ENCODE assay signal across 9 cellular contexts in genomic region chr5:55438931-55439477, GRCh38.
DNase-seq lines count a peak whose midpoint lies in the region; ATAC-seq, FAIRE-seq and TF ChIP-seq lines count a peak whose summit lies in the region.
"Had no signal": no experiment of that assay in that cellular context is flagged by ENCODE, and none has a peak within 500 bp of the region (broad histone marks: within the 10 kb centered on the region; RNA-seq: fewer than 3 reads in every experiment).

No MANE protein-coding gene starts in this region.

- POLR2A ChIA-PET in A549 (lab: Yijun Ruan, JAX), result interaction anchor here (0.6 kb wide), 1 partner anchor 37 kb away, joined by 3 read pairs; no protein-coding TSS in a partner anchor

- peaks cover 37% of the 10 kb centered on the region for H3K4me1 ChIP-seq in A549

- H3K27ac Mint-ChIP-seq in nephron, result peak overlapping the region; percentile 91 to 94 (median 93)

- H3K9me3 Mint-ChIP-seq in nephron, result peaks cover 13% of the 10 kb centered on the region

- peak overlapping the region; percentile 72 for H3K4me2 ChIP-seq in A549

- H3K36me3 Mint-ChIP-seq in nephron (ENCODE audit: low read depth), result peaks cover 34% of the 10 kb centered on the region

- TF ChIP-seq CTCF in A549 (IDR thresholded peaks at IDR 0.05) (no peak), fibroblast of pulmonary artery (IDR thresholded peaks at IDR 0.05; ENCODE audit: low read length, missing control alignments) (no peak), nephron (IDR thresholded peaks at IDR 0.05; ENCODE audit: unreplicated experiment in 3 of 3) (no peak)

- peak overlapping the region in 1 of 3 experiments; percentile 28 for H3K4me3 Mint-ChIP-seq in nephron

- DNase-seq in A549 (ENCODE audit: low read depth in 1 of 2, low spot score in 1 of 2), result peak in 1 of 2 experiments; percentile 29
- DNase-seq in RPMI7951 (ENCODE audit: low read depth), result peak; percentile 53
- peak; percentile 66 for DNase-seq in fibroblast of pulmonary artery (ENCODE audit: low read depth)
- DNase-seq in stimulated activated CD4-positive, alpha-beta T cell treated with anti-CD3 and anti-CD28 coated beads, Interleukin-12 subunit alpha, Interleukin-12 subunit beta, amount 100 ng/mL, for 4 hours, result no peak
- DNase-seq: NCI-H1417 had no signal

- H3K27me3 Mint-ChIP-seq in nephron (ENCODE audit: low read depth), result no peaks in the 10 kb centered on the region

- no peak for TF ChIP-seq EP300 in A549 (IDR thresholded peaks at IDR 0.05)

- TF ChIP-seq POLR2A in A549 (IDR thresholded peaks at IDR 0.05; ENCODE audit: low read length), result no peak

- WGBS in A549 (ENCODE audit: missing lambda C conversion rate), result 88% methylated on average over 4 of the region's 4 CpGs

- peak overlapping the region; percentile 69 to 83 for H3K27ac ChIP-seq in A549

- H3K9me3 ChIP-seq in A549, result peaks cover 10% of the 10 kb centered on the region; the same call in 2 of the 3 replicates

- H3K4me3 ChIP-seq in A549, result no peak overlapping the region
- no peak overlapping the region for H3K4me3 ChIP-seq in fibroblast of pulmonary artery (replicated peaks; ENCODE audit: low read depth, low read length)

- FAIRE-seq in A549 (lab: Jason Lieb, UNC), result no peak

- no peak for TF ChIP-seq RAD21 in A549 (conservative IDR thresholded peaks at IDR 0.05 in 1 of 2, IDR thresholded peaks at IDR 0.05 in 1 of 2)

- CTCF ChIA-PET in A549 (lab: Yijun Ruan, JAX), result interaction anchor here (0.6 to 1.1 kb wide), 5 partner anchors 9 to 255 kb away, joined by 3 to 4 read pairs (median 3); no protein-coding TSS in a partner anchor

- ATAC-seq in A549 (peak; percentile 30 to 48; a peak in 4 of 6 replicates), GM19324 (IDR thresholded peaks at IDR 0.05; ENCODE audit: low FRiP score, unreplicated experiment) (no peak), HG03039 (IDR thresholded peaks at IDR 0.05; ENCODE audit: unreplicated experiment) (no peak), GM21528 (IDR thresholded peaks at IDR 0.05; ENCODE audit: low FRiP score, unreplicated experiment) (no peak)

- peaks cover 72% of the 10 kb centered on the region for H3K4me1 Mint-ChIP-seq in nephron

TF ChIP-seq in A549, 52 proteins besides CTCF, POLR2A, EP300 and RAD21:
- TF ChIP-seq HDAC2 (IDR thresholded peaks at IDR 0.05) (no peak), FOSB (CRISPR knock-in tag; IDR thresholded peaks at IDR 0.05) (no peak), EHMT2 (IDR thresholded peaks at IDR 0.05; ENCODE audit: low read depth) (no peak), HOXA7 (CRISPR knock-in tag; IDR thresholded peaks at IDR 0.05) (no peak), CHD4 (IDR thresholded peaks at IDR 0.05; ENCODE audit: borderline replicate concordance) (no peak), JUN (IDR thresholded peaks at IDR 0.05) (no peak), RARB (CRISPR knock-in tag; IDR thresholded peaks at IDR 0.05) (no peak), ESRRA (IDR thresholded peaks at IDR 0.05; ENCODE audit: borderline replicate concordance, low read length) (no peak), HEYL (CRISPR knock-in tag; IDR thresholded peaks at IDR 0.05) (no peak), FOXS1 (CRISPR knock-in tag; IDR thresholded peaks at IDR 0.05) (no peak)
- TF ChIP-seq, protein P1, sequence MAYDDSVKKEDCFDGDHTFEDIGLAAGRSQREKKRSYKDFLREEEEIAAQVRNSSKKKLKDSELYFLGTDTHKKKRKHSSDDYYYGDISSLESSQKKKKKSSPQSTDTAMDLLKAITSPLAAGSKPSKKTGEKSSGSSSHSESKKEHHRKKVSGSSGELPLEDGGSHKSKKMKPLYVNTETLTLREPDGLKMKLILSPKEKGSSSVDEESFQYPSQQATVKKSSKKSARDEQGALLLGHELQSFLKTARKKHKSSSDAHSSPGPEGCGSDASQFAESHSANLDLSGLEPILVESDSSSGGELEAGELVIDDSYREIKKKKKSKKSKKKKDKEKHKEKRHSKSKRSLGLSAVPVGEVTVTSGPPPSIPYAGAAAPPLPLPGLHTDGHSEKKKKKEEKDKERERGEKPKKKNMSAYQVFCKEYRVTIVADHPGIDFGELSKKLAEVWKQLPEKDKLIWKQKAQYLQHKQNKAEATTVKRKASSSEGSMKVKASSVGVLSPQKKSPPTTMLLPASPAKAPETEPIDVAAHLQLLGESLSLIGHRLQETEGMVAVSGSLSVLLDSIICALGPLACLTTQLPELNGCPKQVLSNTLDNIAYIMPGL (CRISPR knock-in tag; IDR thresholded peaks at IDR 0.05; ENCODE audit: borderline replicate concordance), result no peak

Comparison
In these comparisons a context has a peak if more than half of its experiments do, and no peak if none do; other contexts are left out.
1. ATAC-seq: peak in A549 (2 of 2); none in GM19324 (single experiment), HG03039 (single experiment) and GM21528 (single experiment).